ENCODE assay signal across 20 cellular contexts in the genomic region with DNA sequence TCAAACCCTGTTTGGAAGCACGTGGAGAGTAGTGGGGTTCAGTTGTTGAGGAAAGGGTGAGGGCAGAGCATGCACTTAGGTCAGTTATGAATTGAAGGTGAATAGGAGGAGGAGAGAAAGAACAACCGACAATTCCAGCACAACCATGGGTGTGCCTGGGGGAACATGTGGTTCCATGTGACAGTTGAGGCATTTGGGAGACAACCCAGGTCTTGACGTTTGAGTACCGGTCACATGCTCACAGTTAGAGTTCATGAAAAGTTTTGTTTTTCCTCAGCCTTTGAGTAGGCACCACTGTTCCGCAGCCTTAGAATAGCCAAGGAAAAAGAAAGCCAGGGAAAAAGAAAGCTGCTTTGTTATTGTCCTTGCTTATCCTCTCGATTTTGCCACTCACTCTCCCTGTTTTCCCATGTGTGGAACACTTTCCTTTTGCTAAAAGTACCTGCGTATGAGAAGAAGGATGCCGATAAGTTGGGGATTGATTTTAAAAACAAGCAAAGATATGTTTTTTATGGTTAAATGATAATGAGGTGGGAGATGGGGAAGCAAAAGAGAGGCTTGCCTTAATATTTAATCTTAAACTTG. TPM values are rescaled to one million over a fixed set of nuclear protein-coding genes. Genes with fewer than 3 reads are reported as not detected.
DNase-seq lines count a peak whose midpoint lies in the region; ATAC-seq, FAIRE-seq and TF ChIP-seq lines count a peak whose summit lies in the region.
"Had no signal": no experiment of that assay in that cellular context is flagged by ENCODE, and none has a peak within 500 bp of the region (broad histone marks: within the 10 kb centered on the region; RNA-seq: fewer than 3 reads in every experiment).

No MANE protein-coding gene starts in this region.

- BruUV-seq in HepG2 (replicated peaks; lab: Mats Ljungman, UMichigan), result TSS peak; percentile 13

- POLR2A ChIA-PET in HepG2 (lab: Yijun Ruan, JAX), result no interaction called here

- ATAC-seq in HepG2 (no peak), sciatic nerve (peak; percentile 96), HG02885 (IDR thresholded peaks at IDR 0.05; ENCODE audit: poor library complexity, unreplicated experiment) (no peak)
- ATAC-seq: activated CD8-positive, alpha-beta T cell treated with anti-CD3 and anti-CD28 coated beads for 36 hours; body of pancreas had no signal

- TF ChIP-seq RAD21 in HepG2 (CRISPR knock-in tag; IDR thresholded peaks at IDR 0.05), result no peak

- intact Hi-C loops in esophagus muscularis mucosa (cut with DNase I) (no loop called here), HepG2 (cut with micrococcal nuclease; ENCODE audit: unreplicated experiment) (no loop called here), sciatic nerve (cut with DNase I) (no loop called here)

- TF ChIP-seq CTCF in esophagus muscularis mucosa (IDR thresholded peaks at IDR 0.05) (no peak), HepG2 (CRISPR knock-in tag; IDR thresholded peaks at IDR 0.05) (no peak)

- no peak overlapping the region for H3K4me2 ChIP-seq in HepG2 (ENCODE audit: low read depth, low read length)

- no peaks in the 10 kb centered on the region for H4K20me1 ChIP-seq in HepG2 (ENCODE audit: insufficient read depth, low read length)

- H3K27me3 ChIP-seq in esophagus muscularis mucosa, result no peaks in the 10 kb centered on the region
- no peaks in the 10 kb centered on the region for H3K27me3 ChIP-seq in HepG2 (ENCODE audit: control insufficient read depth in 1 of 2, insufficient read depth in 2 of 2, low read length in 2 of 2)
- H3K27me3 ChIP-seq: body of pancreas had no signal

- no peak for TF ChIP-seq POLR2A in esophagus muscularis mucosa (IDR thresholded peaks at IDR 0.05; ENCODE audit: low read depth)
- TF ChIP-seq POLR2A in HepG2 (IDR thresholded peaks at IDR 0.05; ENCODE audit: insufficient read depth in 1 of 2, low read depth in 2 of 2, low read length in 2 of 2), result no peak

- in situ Hi-C loops in SK-MEL-5 (cut with HindIII; ENCODE audit: low pct_unique_long_range_greater_than_20kb, low sequenced_read_pairs), result no loop called here
- in situ Hi-C loops in HepG2 (cut with HindIII; ENCODE audit: extremely low pct_ligation_motif_present, low pct_unique_long_range_greater_than_20kb), result no loop called here

- H3K27ac ChIP-seq in esophagus muscularis mucosa (replicated peaks in 1 of 4) (peak overlapping the region; percentile 21 to 63 (median 48)), HepG2 (ENCODE audit: extremely low read length, insufficient read depth, low read length) (no peak overlapping the region)
- H3K27ac ChIP-seq: body of pancreas had no signal

- H3K4me1 ChIP-seq in esophagus muscularis mucosa (peaks cover 21 to 47% (median 44%) of the 10 kb centered on the region in 4 donors), HepG2 (ENCODE audit: insufficient read depth, low read length) (no peaks in the 10 kb centered on the region; the same call in 1 of the 2 replicates)
- H3K4me1 ChIP-seq: Caco-2 had no signal

- no peak overlapping the region for H3K9ac ChIP-seq in HepG2 (ENCODE audit: insufficient read depth, low read depth, low read length)

- FAIRE-seq in HepG2 (lab: Jason Lieb, UNC), result no peak

- DNase-seq in SK-MEL-5 (ENCODE audit: low read depth, low spot score) (peak; percentile 99), esophagus muscularis mucosa (ENCODE audit: extremely low spot score) (no peak), HepG2 (ENCODE audit: low spot score) (no peak), sciatic nerve (ENCODE audit: low spot score) (no peak), NCI-H2227 treated with DMSO at 0.1 percent for 48 hours (lab: John Stamatoyannopoulos, UW) (no peak)
- DNase-seq in activated CD4-positive, CD25-positive, alpha-beta regulatory T cell treated with anti-CD3 and anti-CD28 coated beads, Interleukin-2, amount 50 U/mL, for 72 hours, result no peak
- DNase-seq in stimulated activated CD4-positive, alpha-beta T cell treated with anti-CD3 and anti-CD28 coated beads, Interleukin-4, amount 100 ng/mL, for 24 hours, result no peak
- DNase-seq: activated CD8-positive, alpha-beta T cell treated with anti-CD3 and anti-CD28 coated beads for 36 hours; activated effector memory CD4-positive, alpha-beta T cell treated with Interleukin-2 at 50 U/mL for 16 hours; body of pancreas; Caco-2; endodermal cell; GDM1; glutamatergic neuron; kidney; MV-4-11; naive B cell; NCI-H2107; stimulated activated CD4-positive, alpha-beta T cell treated with anti-CD3 and anti-CD28 coated beads, Interleukin-4, amount 100 ng/mL, for 1 hour had no signal

- TF ChIP-seq EP300 in esophagus muscularis mucosa (IDR thresholded peaks at IDR 0.05), result no peak
- TF ChIP-seq EP300 in HepG2 (IDR thresholded peaks at IDR 0.05; ENCODE audit: low read depth in 2 of 2, low read length in 2 of 2), result no peak
- TF ChIP-seq EP300 in HepG2 (CRISPR knock-in tag; IDR thresholded peaks at IDR 0.05; ENCODE audit: borderline replicate concordance), result no peak

- H2AFZ ChIP-seq in HepG2 (ENCODE audit: low read length), result no peak overlapping the region

- WGBS in esophagus muscularis mucosa, result 67% methylated on average over 8 of the region's 8 CpGs
- 97% methylated on average over 8 of the region's 8 CpGs for WGBS in HepG2 (ENCODE audit: low lambda C conversion rate)

- no peaks in the 10 kb centered on the region for H3K9me3 ChIP-seq in esophagus muscularis mucosa
- H3K9me3 ChIP-seq in HepG2 (ENCODE audit: low read length), result no peaks in the 10 kb centered on the region
- H3K9me3 ChIP-seq: Caco-2 had no signal

- H3K79me2 ChIP-seq in HepG2 (ENCODE audit: insufficient read depth, low read length), result no peaks in the 10 kb centered on the region

- CTCF ChIA-PET in HepG2 (lab: Yijun Ruan, JAX; ENCODE audit: low intra/inter-chr PET ratio, low total read pairs), result no interaction called here

- H3K36me3 ChIP-seq in esophagus muscularis mucosa (peaks cover 0 to 28% (median 18%) of the 10 kb centered on the region in 4 donors), HepG2 (replicated peaks in 1 of 2; ENCODE audit: control insufficient read depth in 1 of 2, insufficient read depth in 2 of 2, low read length in 2 of 2) (peaks cover 3 to 57% of the 10 kb centered on the region in 2 experiments; a peak in 3 of 5 replicates)

- H3K4me3 ChIP-seq in esophagus muscularis mucosa (peak overlapping the region in 2 of 4 donors; percentile 14 to 17), HepG2 (replicated peaks in 1 of 3; ENCODE audit: insufficient read depth in 1 of 3, low read depth in 2 of 3, low read length in 3 of 3) (no peak overlapping the region)
- H3K4me3 ChIP-seq: body of pancreas had no signal

RNA-seq across cellular contexts. Expression of a gene that starts 25.6 kb away (rescaled TPM):
- 0.13 and 1.5 TPM in 2 replicates for total RNA-seq in SK-MEL-5 (2014; rRNA removed; shearing (Covaris generic))
- polyA plus RNA-seq in SK-MEL-5 (2015; cell fraction: cytosol; rRNA removed), result 0.56 and 1.2 TPM in 2 replicates
- 0.50 and 4.4 TPM in 2 replicates for polyA plus RNA-seq in SK-MEL-5 (2015; cell fraction: nucleus; rRNA removed)
- not detected for total RNA-seq in esophagus muscularis mucosa
- 1.0 and 1.2 TPM in 2 replicates for total RNA-seq in HepG2 (2016; rRNA removed; fragmentation: Illumina TruSeq; extraction: Trizol)
- 0.09 and 0.20 TPM in 2 replicates for total RNA-seq in HepG2 (2016; cell fraction: cytosol; rRNA removed; fragmentation: Illumina TruSeq; extraction: Trizol; ENCODE audit: low read depth)
- total RNA-seq in HepG2 (2016; cell fraction: insoluble cytoplasmic fraction; rRNA removed; fragmentation: Illumina TruSeq; extraction: Trizol), result 0.89 and 1.7 TPM in 2 replicates
- total RNA-seq in HepG2 (2016; cell fraction: membrane; rRNA removed; fragmentation: Illumina TruSeq; extraction: Trizol), result 0.34 and 0.62 TPM in 2 replicates
- total RNA-seq in HepG2 (2016; cell fraction: nucleus; rRNA removed; fragmentation: Illumina TruSeq; extraction: Trizol), result 0.62 and 0.81 TPM in 2 replicates
- 1.4 and 2.2 TPM in 2 replicates for polyA plus RNA-seq in HepG2 (2011; rRNA removed)
- 1.1 and 1.3 TPM in 2 replicates for polyA plus RNA-seq in HepG2 (2011; cell fraction: cytosol; rRNA removed)
- 1.2 and 1.6 TPM in 2 replicates for polyA plus RNA-seq in HepG2 (2011; cell fraction: nucleus; rRNA removed)
- polyA plus RNA-seq in HepG2 (2012), result 0.80 and 1.1 TPM in 2 replicates
- 0.10 and 0.20 TPM in 2 replicates for polyA plus RNA-seq in HepG2 (2016; cell fraction: cytosol; fragmentation: Illumina TruSeq; extraction: Trizol; ENCODE audit: low read depth)
- 1.0 and 1.2 TPM in 2 replicates for polyA plus RNA-seq in HepG2 (2016; cell fraction: insoluble cytoplasmic fraction; fragmentation: Illumina TruSeq; extraction: Trizol; ENCODE audit: low read depth)
- 0.32 and 0.61 TPM in 2 replicates for polyA plus RNA-seq in HepG2 (2016; cell fraction: membrane; fragmentation: Illumina TruSeq; extraction: Trizol; ENCODE audit: low read depth)
- 0.83 and 1.9 TPM in 2 replicates for polyA plus RNA-seq in HepG2 (2016; cell fraction: nucleus; fragmentation: Illumina TruSeq; extraction: Trizol; ENCODE audit: insufficient read depth, low read depth)
- 0.51 and 3.8 TPM in 2 replicates for polyA minus RNA-seq in HepG2 (2011; rRNA and poly(A)+ RNA removed; ENCODE audit: low replicate concordance)
- 0.88 and 1.8 TPM in 2 replicates for polyA minus RNA-seq in HepG2 (2011; cell fraction: cytosol; rRNA and poly(A)+ RNA removed)
- 0.64 and 1.4 TPM in 2 replicates for polyA minus RNA-seq in HepG2 (2011; cell fraction: nucleus; rRNA and poly(A)+ RNA removed)
- total RNA-seq in sciatic nerve, result not detected
- total RNA-seq: kidney had no signal

RNA-seq across cellular contexts. Expression of a gene that starts 28.8 kb away (rescaled TPM):
- 130 and 133 TPM in 2 replicates for total RNA-seq in SK-MEL-5 (2014; rRNA removed; shearing (Covaris generic))
- polyA plus RNA-seq in SK-MEL-5 (2015; cell fraction: cytosol; rRNA removed), result 56.7 and 66.2 TPM in 2 replicates
- 255 and 272 TPM in 2 replicates for polyA plus RNA-seq in SK-MEL-5 (2015; cell fraction: nucleus; rRNA removed)
- 10 to 100 TPM; 51.4 to 73.4 (median 63.3) TPM for total RNA-seq in esophagus muscularis mucosa
- total RNA-seq in HepG2 (2016; rRNA removed; fragmentation: Illumina TruSeq; extraction: Trizol), result 63.3 and 85.6 TPM in 2 replicates
- 26.7 and 27.2 TPM in 2 replicates for total RNA-seq in HepG2 (2016; cell fraction: cytosol; rRNA removed; fragmentation: Illumina TruSeq; extraction: Trizol; ENCODE audit: low read depth)
- 63.0 and 78.4 TPM in 2 replicates for total RNA-seq in HepG2 (2016; cell fraction: insoluble cytoplasmic fraction; rRNA removed; fragmentation: Illumina TruSeq; extraction: Trizol)
- 27.7 and 32.4 TPM in 2 replicates for total RNA-seq in HepG2 (2016; cell fraction: membrane; rRNA removed; fragmentation: Illumina TruSeq; extraction: Trizol)
- total RNA-seq in HepG2 (2016; cell fraction: nucleus; rRNA removed; fragmentation: Illumina TruSeq; extraction: Trizol), result 49.5 and 56.4 TPM in 2 replicates
- polyA plus RNA-seq in HepG2 (2011; rRNA removed), result 39.2 and 41.3 TPM in 2 replicates
- 22.8 and 26.7 TPM in 2 replicates for polyA plus RNA-seq in HepG2 (2011; cell fraction: cytosol; rRNA removed)
- polyA plus RNA-seq in HepG2 (2011; cell fraction: nucleus; rRNA removed), result 42.5 and 46.5 TPM in 2 replicates
- polyA plus RNA-seq in HepG2 (2012), result 26.7 and 35.9 TPM in 2 replicates
- polyA plus RNA-seq in HepG2 (2016; cell fraction: cytosol; fragmentation: Illumina TruSeq; extraction: Trizol; ENCODE audit: low read depth), result 3.8 and 4.6 TPM in 2 replicates
- 47.9 and 51.0 TPM in 2 replicates for polyA plus RNA-seq in HepG2 (2016; cell fraction: insoluble cytoplasmic fraction; fragmentation: Illumina TruSeq; extraction: Trizol; ENCODE audit: low read depth)
- 7.6 and 10.0 TPM in 2 replicates for polyA plus RNA-seq in HepG2 (2016; cell fraction: membrane; fragmentation: Illumina TruSeq; extraction: Trizol; ENCODE audit: low read depth)
- 47.6 and 48.7 TPM in 2 replicates for polyA plus RNA-seq in HepG2 (2016; cell fraction: nucleus; fragmentation: Illumina TruSeq; extraction: Trizol; ENCODE audit: insufficient read depth, low read depth)
- polyA minus RNA-seq in HepG2 (2011; rRNA and poly(A)+ RNA removed; ENCODE audit: low replicate concordance), result 88.6 and 115 TPM in 2 replicates
- polyA minus RNA-seq in HepG2 (2011; cell fraction: cytosol; rRNA and poly(A)+ RNA removed), result 55.5 and 68.8 TPM in 2 replicates
- 91.2 and 118 TPM in 2 replicates for polyA minus RNA-seq in HepG2 (2011; cell fraction: nucleus; rRNA and poly(A)+ RNA removed)
- 75.9 TPM for total RNA-seq in sciatic nerve
